ENCODE assay signal across 9 cellular contexts in genomic region chr19:4722671-4723464, GRCh38. TPM values are rescaled to one million over a fixed set of nuclear protein-coding genes. Genes with fewer than 3 reads are reported as not detected.
A peak's percentile ranks its signal among the peaks of the same experiment; 100 is the strongest.
DNase-seq lines count a peak whose midpoint lies in the region; ATAC-seq, FAIRE-seq and TF ChIP-seq lines count a peak whose summit lies in the region.
"Had no signal": no experiment of that assay in that cellular context is flagged by ENCODE, and none has a peak within 500 bp of the region (broad histone marks: within the 10 kb centered on the region; RNA-seq: fewer than 3 reads in every experiment).

No MANE protein-coding gene starts in this region.

- 24% methylated on average over 17 of the region's 19 CpGs; no CpG with 5 or more reads in 1 of the 2 experiments for WGBS in H1 (ENCODE audit: extremely low coverage in 1 of 2, insufficient coverage in 1 of 2, insufficient read length in 1 of 2, insufficient replicate concordance in 2 of 2, low coverage in 1 of 2, low lambda C conversion rate in 2 of 2, missing lambda C conversion rate in 1 of 2), 2 experiments

- TF ChIP-seq EP300 in H1 (IDR thresholded peaks at IDR 0.05; ENCODE audit: borderline replicate concordance in 1 of 2, low read depth in 2 of 2, low read length in 2 of 2), result no peak

- no peak overlapping the region for H2AK5ac ChIP-seq in H1 (ENCODE audit: low read depth, low read length)

- POLR2A ChIA-PET in H1 (lab: Charles Lee; ENCODE audit: partially characterized antibody), result interaction anchor here (0.7 to 1.7 kb wide), 2 partner anchors 10 to 245 kb away, joined by 3 to 5 read pairs; no protein-coding TSS in a partner anchor

- no peak for TF ChIP-seq POLR2A in H1 (IDR thresholded peaks at IDR 0.05; ENCODE audit: control extremely low read depth in 1 of 2, low read depth in 2 of 2, low read length in 2 of 2)

- no peak for ATAC-seq in GM21576 (IDR thresholded peaks at IDR 0.05; ENCODE audit: unreplicated experiment)

- H3K4me3 ChIP-seq in GM06990 (replicated peaks; ENCODE audit: low read depth, low read length) (peak overlapping the region; percentile 87), SJCRH30 (peak overlapping the region; percentile 98), H1 (ENCODE audit: extremely low read depth in 1 of 4, insufficient read depth in 2 of 4, low read depth in 3 of 4, low read length in 4 of 4) (peak overlapping the region; percentile 86 to 95 (median 90)), mucosa of stomach (ENCODE audit: low read length) (peak overlapping the region; percentile 100)

- no peak overlapping the region for H2BK12ac ChIP-seq in H1 (ENCODE audit: low read depth, low read length)

- no peak for DNase-seq in GM06990 (ENCODE audit: extremely low read depth, insufficient read length)
- DNase-seq in HCEC 1CT, result peak; percentile 18
- DNase-seq in SJCRH30, result peak; percentile 46 to 59
- DNase-seq in H1 (ENCODE audit: low read depth in 1 of 2, low spot score in 2 of 2), result no peak
- no peak for DNase-seq in NCI-H2227 (lab: John Stamatoyannopoulos, UW; ENCODE audit: unreplicated experiment)
- no peak for DNase-seq in NCI-H1092 (lab: John Stamatoyannopoulos, UW)

- H2BK15ac ChIP-seq in H1 (ENCODE audit: low read length), result no peak overlapping the region

- peaks cover 8 to 24% of the 10 kb centered on the region in 2 experiments; a peak in 3 of 4 replicates for H3K79me2 ChIP-seq in H1 (ENCODE audit: control insufficient read depth in 1 of 2, insufficient read depth in 2 of 2, low read length in 2 of 2)

- peak overlapping the region; percentile 96 for H4K8ac ChIP-seq in H1 (ENCODE audit: extremely low read depth, insufficient read depth, low read length)

- no peak for TF ChIP-seq RAD21 in H1 (IDR thresholded peaks at IDR 0.05 in 1 of 2, conservative IDR thresholded peaks at IDR 0.05 in 1 of 2; ENCODE audit: low read depth in 2 of 2, low read length in 2 of 2)

- peaks cover 11% of the 10 kb centered on the region; the same call in 1 of the 2 replicates for H3K4me1 ChIP-seq in SJCRH30
- H3K4me1 ChIP-seq in H1 (replicated peaks in 1 of 4; ENCODE audit: control insufficient read depth in 3 of 4, insufficient read depth in 4 of 4, low read length in 3 of 4), result peaks cover 0 to 5% (median 4%) of the 10 kb centered on the region in 4 experiments; a peak in 4 of 7 replicates
- H3K4me1 ChIP-seq in mucosa of stomach (ENCODE audit: control insufficient read depth, insufficient read depth, low read length), result peaks cover 20% of the 10 kb centered on the region

- H3K9me3 ChIP-seq in SJCRH30 (replicated peaks) (no peaks in the 10 kb centered on the region), H1 (ENCODE audit: insufficient read depth in 2 of 2, low read depth in 1 of 2, low read length in 1 of 2) (no peaks in the 10 kb centered on the region), mucosa of stomach (ENCODE audit: control insufficient read depth, low read length) (no peaks in the 10 kb centered on the region)

- no peak for FAIRE-seq in H1 (lab: Jason Lieb, UNC)
- FAIRE-seq: colon had no signal

- H2BK120ac ChIP-seq in H1 (replicated peaks; ENCODE audit: low read depth, low read length), result no peak overlapping the region

- no peak overlapping the region for H3K14ac ChIP-seq in H1 (ENCODE audit: insufficient read length)

- peak overlapping the region; percentile 19; the same call in 1 of the 2 replicates for H3K18ac ChIP-seq in H1 (ENCODE audit: extremely low read depth, low read length)

- no peak overlapping the region for H3K23ac ChIP-seq in H1 (ENCODE audit: insufficient read length)

- no peak overlapping the region for H3K4ac ChIP-seq in H1 (replicated peaks; ENCODE audit: insufficient read length, low read depth, low read length)

- no peak overlapping the region for H2BK5ac ChIP-seq in H1 (ENCODE audit: low read depth, low read length)

- CTCF ChIA-PET in H1 (lab: Charles Lee; ENCODE audit: partially characterized antibody), result interaction anchor here (0.7 to 1.8 kb wide), 8 partner anchors 9 to 504 kb away, joined by 3 to 8 read pairs (median 4); partner anchors contain the start of gene FEM1A

- H3K23me2 ChIP-seq in H1 (ENCODE audit: low read depth, low read length), result peaks cover 8% of the 10 kb centered on the region

- peak overlapping the region; percentile 77 for H4K91ac ChIP-seq in H1 (replicated peaks; ENCODE audit: insufficient read length, low read length)

- no peak overlapping the region for H2AFZ ChIP-seq in H1 (ENCODE audit: low read length)

- no peak overlapping the region for H2BK20ac ChIP-seq in H1 (ENCODE audit: low read length)

- H3K4me2 ChIP-seq in H1 (ENCODE audit: insufficient read depth in 1 of 2, low read depth in 2 of 2, low read length in 2 of 2), result peak overlapping the region; percentile 73 to 93

- H3K27ac ChIP-seq in SJCRH30 (peak overlapping the region; percentile 47; the same call in 1 of the 2 replicates), H1 (ENCODE audit: low read depth, low read length) (peak overlapping the region; percentile 56; the same call in 1 of the 2 replicates)

- peak overlapping the region; percentile 72 to 91 (median 78) for H3K9ac ChIP-seq in H1 (replicated peaks in 1 of 4; ENCODE audit: extremely low read depth in 1 of 4, low read depth in 3 of 4, low read length in 3 of 4)
- peak overlapping the region; percentile 86 for H3K9ac ChIP-seq in mucosa of stomach (ENCODE audit: low read length)

- peak overlapping the region; percentile 43 for H3K56ac ChIP-seq in H1 (replicated peaks; ENCODE audit: insufficient read length, low read depth, low read length)

- H3K79me1 ChIP-seq in H1 (ENCODE audit: low read depth, low read length), result peaks cover 14% of the 10 kb centered on the region; the same call in 1 of the 2 replicates

- peaks cover 3 to 20% of the 10 kb centered on the region in 2 experiments for H4K20me1 ChIP-seq in H1 (replicated peaks in 1 of 2; ENCODE audit: control insufficient read depth in 1 of 2, insufficient read depth in 2 of 2, low read length in 2 of 2)

- TF ChIP-seq CTCF in GM06990 (IDR thresholded peaks at IDR 0.05; ENCODE audit: insufficient read depth, low read length, poor library complexity, severe bottlenecking) (no peak), H1 (IDR thresholded peaks at IDR 0.05; ENCODE audit: control extremely low read depth in 1 of 3, insufficient read depth in 1 of 3, low read depth in 1 of 3, low read length in 3 of 3) (no peak)

- peaks cover 10% of the 10 kb centered on the region for H3K36me3 ChIP-seq in GM06990 (ENCODE audit: control insufficient read depth, insufficient read depth, low read length)
- peaks cover 13% of the 10 kb centered on the region for H3K36me3 ChIP-seq in SJCRH30
- peaks cover 3 to 10% (median 5%) of the 10 kb centered on the region in 4 experiments; a peak in 5 of 8 replicates for H3K36me3 ChIP-seq in H1 (ENCODE audit: control insufficient read depth in 2 of 4, insufficient read depth in 4 of 4, low read length in 3 of 4)
- peaks cover 9% of the 10 kb centered on the region for H3K36me3 ChIP-seq in mucosa of stomach (ENCODE audit: control insufficient read depth, insufficient read depth, low read length)

- peak overlapping the region; percentile 52 for H4K5ac ChIP-seq in H1 (ENCODE audit: insufficient read length, low read depth, low read length)

- H3K27me3 ChIP-seq in GM06990 (replicated peaks; ENCODE audit: control insufficient read depth, insufficient read depth, low read length), result no peaks in the 10 kb centered on the region
- no peaks in the 10 kb centered on the region for H3K27me3 ChIP-seq in SJCRH30
- H3K27me3 ChIP-seq in H1 (replicated peaks in 1 of 4; ENCODE audit: control insufficient read depth in 3 of 4, extremely low read depth in 1 of 4, insufficient read depth in 3 of 4, low read length in 3 of 4), result no peaks in the 10 kb centered on the region
- H3K27me3 ChIP-seq in mucosa of stomach (ENCODE audit: control insufficient read depth, insufficient read depth, low read length), result no peaks in the 10 kb centered on the region

TF ChIP-seq in H1, 55 proteins besides CTCF, POLR2A, EP300 and RAD21:
- TF ChIP-seq CEBPB (IDR thresholded peaks at IDR 0.05; ENCODE audit: low read depth, low read length), result no peak
- TF ChIP-seq SAP30 (IDR thresholded peaks at IDR 0.05; ENCODE audit: insufficient read depth, insufficient replicate concordance, low read length), result peak; percentile 67
- TF ChIP-seq HDAC6 (IDR thresholded peaks at IDR 0.05; ENCODE audit: low read depth, low read length), result no peak
- no peak for TF ChIP-seq BACH1 (IDR thresholded peaks at IDR 0.05; ENCODE audit: low read length)

RNA-seq across cellular contexts. Expression of gene DPP9, which starts 0.8 kb away (rescaled TPM):
- 53.4 and 62.8 TPM in 2 replicates for total RNA-seq in SJCRH30 (2014; rRNA removed; shearing (Covaris generic))
- 40.7 and 46.8 TPM in 2 replicates for total RNA-seq in H1 (2021; fragmentation: NEBNext Ultra II Directional; extraction: Animal tissue kit (Norgen Biotek cat#: 25700))
- 11.6 and 23.3 TPM in 2 replicates for polyA plus RNA-seq in H1 (2011; rRNA removed)
- polyA plus RNA-seq in H1 (2011; cell fraction: cytosol; rRNA removed), result 8.8 TPM
- polyA plus RNA-seq in H1 (2011; cell fraction: nucleus; rRNA removed), result 14.8 TPM
- 16.8 to 25.1 TPM (median 22.4 TPM) in 4 replicates for polyA plus RNA-seq in H1 (2012, experiment 1 of 2)
- 27.0 TPM for polyA plus RNA-seq in H1 (2012, experiment 2 of 2)
- 26.2 TPM for polyA plus RNA-seq in H1 (2013, experiment 1 of 2)
- 22.8 TPM for polyA plus RNA-seq in H1 (2013, experiment 2 of 2)
- polyA minus RNA-seq in H1 (2011; rRNA and poly(A)+ RNA removed), result 9.5 and 9.9 TPM in 2 replicates
- 18.3 TPM for polyA minus RNA-seq in H1 (2011; cell fraction: cytosol; rRNA and poly(A)+ RNA removed)
- polyA minus RNA-seq in H1 (2011; cell fraction: nucleus; rRNA and poly(A)+ RNA removed), result 33.5 TPM

RNA-seq across cellular contexts. Expression of gene MYDGF, which starts 52.7 kb away (rescaled TPM):
- 71.9 and 86.8 TPM in 2 replicates for total RNA-seq in SJCRH30 (2014; rRNA removed; shearing (Covaris generic))
- total RNA-seq in H1 (2021; fragmentation: NEBNext Ultra II Directional; extraction: Animal tissue kit (Norgen Biotek cat#: 25700)), result 51.1 and 53.1 TPM in 2 replicates
- 40.6 and 81.0 TPM in 2 replicates for polyA plus RNA-seq in H1 (2011; rRNA removed)
- 75.6 TPM for polyA plus RNA-seq in H1 (2011; cell fraction: cytosol; rRNA removed)
- polyA plus RNA-seq in H1 (2011; cell fraction: nucleus; rRNA removed), result 81.2 TPM
- 72.8 to 95.3 TPM (median 83.7 TPM) in 4 replicates for polyA plus RNA-seq in H1 (2012, experiment 1 of 2)
- 107 TPM for polyA plus RNA-seq in H1 (2012, experiment 2 of 2)
- 61.2 TPM for polyA plus RNA-seq in H1 (2013, experiment 1 of 2)
- 68.4 TPM for polyA plus RNA-seq in H1 (2013, experiment 2 of 2)
- 9.9 and 21.7 TPM in 2 replicates for polyA minus RNA-seq in H1 (2011; rRNA and poly(A)+ RNA removed)
- 28.2 TPM for polyA minus RNA-seq in H1 (2011; cell fraction: cytosol; rRNA and poly(A)+ RNA removed)
- 19.1 TPM for polyA minus RNA-seq in H1 (2011; cell fraction: nucleus; rRNA and poly(A)+ RNA removed)

Comparison
In these comparisons a context has a peak if more than half of its experiments do, and no peak if none do; other contexts are left out.
1. DNase-seq: peak in HCEC 1CT (single experiment) and SJCRH30 (2 of 2); none in GM06990 (single experiment), H1 (0 of 2), NCI-H2227 (single experiment) and NCI-H1092 (single experiment).
2. Peak in every context shown above with its lines, with median percentiles within 50 percentile points of each other: H3K4me3 ChIP-seq.